Comparison of ENCODE assay signal across 20 cellular contexts in the genomic region with DNA sequence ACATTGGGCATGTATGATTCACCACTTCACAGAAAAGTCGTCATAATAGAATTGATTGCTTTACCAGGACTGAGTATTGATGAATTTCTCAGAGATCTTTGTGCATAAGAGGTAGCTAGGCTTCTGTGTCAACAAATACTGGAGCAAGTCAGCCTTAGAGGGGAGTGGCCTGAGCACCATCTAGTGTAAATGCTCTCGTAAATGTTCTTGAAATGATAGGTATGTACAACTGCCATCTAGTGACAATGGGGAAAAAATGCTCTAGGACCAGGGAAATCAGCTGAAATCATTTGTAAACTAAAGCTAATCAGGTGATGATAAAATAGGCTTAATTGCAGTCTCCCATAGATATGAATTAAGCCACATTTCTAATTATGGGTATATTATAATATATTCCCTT.
DNase-seq lines count a peak whose midpoint lies in the region; ATAC-seq and TF ChIP-seq lines count a peak whose summit lies in the region.
"Had no signal": no experiment of that assay in that cellular context is flagged by ENCODE, and none has a peak within 500 bp of the region (broad histone marks: within the 10 kb centered on the region; RNA-seq: fewer than 3 reads in every experiment).

No MANE protein-coding gene starts in this region.

- H3K36me3 ChIP-seq in Loucy (ENCODE audit: insufficient read depth, low read length) = no peaks in the 10 kb centered on the region
- H3K36me3 ChIP-seq: colonic mucosa, ovary, spleen had no signal

- 0 out of 2 replicates have a peak, but pooled peaks have one; percentile 21 for TF ChIP-seq CTCF in Loucy (conservative IDR thresholded peaks at IDR 0.05; ENCODE audit: low read length)

- H3K9ac ChIP-seq in Loucy (ENCODE audit: low read depth, low read length, poor library complexity, severe bottlenecking) = no peak overlapping the region

- DNase-seq in NCI-H2107 treated with DMSO at 0.1 percent for 48 hours (lab: John Stamatoyannopoulos, UW; ENCODE audit: unreplicated experiment) = peak; percentile 39
- DNase-seq in NCI-H2107 (lab: John Stamatoyannopoulos, UW) = no peak
- DNase-seq in SW480 (ENCODE audit: low spot score) = peak; percentile 19
- DNase-seq in pons (ENCODE audit: low spot score) = peak; percentile 1
- no peak for DNase-seq in NCI-H510A (lab: John Stamatoyannopoulos, UW)
- no peak for DNase-seq in medulla oblongata (ENCODE audit: extremely low spot score)
- DNase-seq: activated T-cell treated with anti-CD3 and anti-CD28 coated beads, Interleukin-2, amount 50 U/mL, for 72 hours; amniotic stem cell; colonic mucosa; glutamatergic neuron; mucosa of descending colon; NCI-H2227 treated with DMSO at 0.1 percent for 48 hours; ovary; Right ventricle myocardium superior; spleen; substantia nigra; T1000 had no signal

- H3K27me3 ChIP-seq in Loucy (ENCODE audit: insufficient read depth, low read length, poor library complexity, severe bottlenecking) = no peaks in the 10 kb centered on the region
- H3K27me3 ChIP-seq: colonic mucosa, ovary, spleen had no signal

- H3F3A ChIP-seq in Loucy (ENCODE audit: low read depth) = no peaks in the 10 kb centered on the region

- no peaks in the 10 kb centered on the region for H3K79me2 ChIP-seq in Loucy (ENCODE audit: insufficient read depth, low read length)

- H3K9me2 ChIP-seq in Loucy (replicated peaks; ENCODE audit: low read depth, low read length) = no peaks in the 10 kb centered on the region

- no peak for ATAC-seq in GM21367 (IDR thresholded peaks at IDR 0.05; ENCODE audit: unreplicated experiment)
- ATAC-seq: activated T-cell treated with anti-CD3 and anti-CD28 coated beads, Interleukin-2, amount 50 U/mL, for 72 hours; GM12878; mucosa of descending colon had no signal

- no peaks in the 10 kb centered on the region for H3K4me1 ChIP-seq in Loucy (ENCODE audit: insufficient read depth, low read length, poor library complexity, severe bottlenecking)
- H3K4me1 ChIP-seq: colonic mucosa, spleen had no signal

- H3K9me3 ChIP-seq in Loucy (ENCODE audit: insufficient read depth, low read depth, low read length) = no peaks in the 10 kb centered on the region
- H3K9me3 ChIP-seq: colonic mucosa, mucosa of descending colon, ovary had no signal

- H3K4me2 ChIP-seq in Loucy (ENCODE audit: low read depth, low read length, poor library complexity, severe bottlenecking) = no peak overlapping the region

- no peaks in the 10 kb centered on the region for H4K20me1 ChIP-seq in Loucy (ENCODE audit: insufficient read depth, low read length, poor library complexity, severe bottlenecking)

- no peak overlapping the region; the same call in 1 of the 2 replicates for H2AFZ ChIP-seq in Loucy (ENCODE audit: low read length)

- H3K4me3 ChIP-seq in Loucy (ENCODE audit: low read length, poor library complexity, severe bottlenecking) = no peak overlapping the region
- H3K4me3 ChIP-seq: colonic mucosa, GM12878, mucosa of descending colon, ovary, spleen had no signal

Comparison
In these comparisons a context has a peak if more than half of its experiments do, and no peak if none do; other contexts are left out.
1. DNase-seq: peak in NCI-H2107 treated with DMSO at 0.1 percent for 48 hours (single experiment), SW480 (single experiment) and pons (single experiment); none in NCI-H2107 (single experiment), NCI-H510A (single experiment) and medulla oblongata (single experiment).